Comparison of ENCODE assay signal across 8 cellular contexts in genomic region chr11:121293276-121293569, GRCh38.
DNase-seq lines count a peak whose midpoint lies in the region; ATAC-seq, FAIRE-seq and TF ChIP-seq lines count a peak whose summit lies in the region.

No MANE protein-coding gene starts in this region.

- peak overlapping the region; percentile 81 for H3K27ac ChIP-seq in rectal smooth muscle tissue (ENCODE audit: low read depth, low read length)

- DNase-seq in GM18507 (ENCODE audit: extremely low spot score, insufficient read length, low read depth) (no peak), foreskin fibroblast (no peak), KG1 (lab: John Stamatoyannopoulos, UW) (no peak), NCI-H2029 treated with DMSO at 0.1 percent for 48 hours (lab: John Stamatoyannopoulos, UW) (no peak), NCI-H1048 (lab: John Stamatoyannopoulos, UW) (no peak)

- TF ChIP-seq CTCF in foreskin fibroblast (IDR thresholded peaks at IDR 0.05; ENCODE audit: low read depth, low read length): no peak

- no peaks in the 10 kb centered on the region for H3K27me3 ChIP-seq in rectal smooth muscle tissue (ENCODE audit: control insufficient read depth, insufficient read depth, low read length)

- FAIRE-seq in GM18507 (lab: Jason Lieb, UNC): peak; percentile 18

- no peaks in the 10 kb centered on the region for H3K36me3 ChIP-seq in rectal smooth muscle tissue (ENCODE audit: control insufficient read depth, insufficient read depth, low read length)

- peak overlapping the region; percentile 70 to 91 for H3K4me3 ChIP-seq in foreskin fibroblast (ENCODE audit: low read depth in 1 of 2, low read length in 2 of 2)
- H3K4me3 ChIP-seq in rectal smooth muscle tissue (ENCODE audit: low read length): peak overlapping the region; percentile 86

- peak overlapping the region; percentile 91 for H3K9ac ChIP-seq in rectal smooth muscle tissue (ENCODE audit: low read length)

- ATAC-seq in SK-N-SH treated with all-trans-retinoic acid at 6 μM for 48 hours (peak; percentile 35), HG02852 (IDR thresholded peaks at IDR 0.05; ENCODE audit: unreplicated experiment) (no peak)

- peaks cover 4% of the 10 kb centered on the region for H3K4me1 ChIP-seq in rectal smooth muscle tissue (ENCODE audit: control insufficient read depth, insufficient read depth, low read length)

TF ChIP-seq in SK-N-SH treated with all-trans-retinoic acid at 6 μM for 48 hours, 23 proteins besides CTCF, POLR2A, EP300 and RAD21:
- TF ChIP-seq CSRNP3 (CRISPR knock-in tag; IDR thresholded peaks at IDR 0.05) (no peak), TCF4 (CRISPR knock-in tag; IDR thresholded peaks at IDR 0.05; ENCODE audit: borderline replicate concordance) (no peak), RARB (CRISPR knock-in tag; IDR thresholded peaks at IDR 0.05) (no peak), CSDC2 (CRISPR knock-in tag; IDR thresholded peaks at IDR 0.05) (no peak), ZNF8 (CRISPR knock-in tag; IDR thresholded peaks at IDR 0.05) (no peak), ZC3H10 (CRISPR knock-in tag; IDR thresholded peaks at IDR 0.05) (no peak), SNAI2 (CRISPR knock-in tag; IDR thresholded peaks at IDR 0.05) (no peak)
